3 cellular contexts compared by ENCODE assay signal in genomic region chr1:31856140-31856539, GRCh38.
TF ChIP-seq lines count a peak whose summit lies in the region.

No MANE protein-coding gene starts in this region.

TF ChIP-seq in SK-N-SH, 30 proteins besides CTCF, POLR2A, EP300 and RAD21 (continued from another document and continues in another):
- TF ChIP-seq, protein P1, sequence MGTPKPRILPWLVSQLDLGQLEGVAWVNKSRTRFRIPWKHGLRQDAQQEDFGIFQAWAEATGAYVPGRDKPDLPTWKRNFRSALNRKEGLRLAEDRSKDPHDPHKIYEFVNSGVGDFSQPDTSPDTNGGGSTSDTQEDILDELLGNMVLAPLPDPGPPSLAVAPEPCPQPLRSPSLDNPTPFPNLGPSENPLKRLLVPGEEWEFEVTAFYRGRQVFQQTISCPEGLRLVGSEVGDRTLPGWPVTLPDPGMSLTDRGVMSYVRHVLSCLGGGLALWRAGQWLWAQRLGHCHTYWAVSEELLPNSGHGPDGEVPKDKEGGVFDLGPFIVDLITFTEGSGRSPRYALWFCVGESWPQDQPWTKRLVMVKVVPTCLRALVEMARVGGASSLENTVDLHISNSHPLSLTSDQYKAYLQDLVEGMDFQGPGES (IDR thresholded peaks at IDR 0.05; ENCODE audit: low read depth, low read length): no peak
- no peak for TF ChIP-seq JUND (IDR thresholded peaks at IDR 0.05)
- TF ChIP-seq CHD2 (IDR thresholded peaks at IDR 0.05; ENCODE audit: low read length, partially characterized antibody): no peak
- no peak for TF ChIP-seq POLR2AphosphoS5 (IDR thresholded peaks at IDR 0.05; ENCODE audit: low read depth, low read length)
- TF ChIP-seq, protein P2, sequence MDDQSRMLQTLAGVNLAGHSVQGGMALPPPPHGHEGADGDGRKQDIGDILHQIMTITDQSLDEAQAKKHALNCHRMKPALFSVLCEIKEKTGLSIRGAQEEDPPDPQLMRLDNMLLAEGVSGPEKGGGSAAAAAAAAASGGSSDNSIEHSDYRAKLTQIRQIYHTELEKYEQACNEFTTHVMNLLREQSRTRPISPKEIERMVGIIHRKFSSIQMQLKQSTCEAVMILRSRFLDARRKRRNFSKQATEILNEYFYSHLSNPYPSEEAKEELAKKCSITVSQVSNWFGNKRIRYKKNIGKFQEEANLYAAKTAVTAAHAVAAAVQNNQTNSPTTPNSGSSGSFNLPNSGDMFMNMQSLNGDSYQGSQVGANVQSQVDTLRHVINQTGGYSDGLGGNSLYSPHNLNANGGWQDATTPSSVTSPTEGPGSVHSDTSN (IDR thresholded peaks at IDR 0.05): no peak
- TF ChIP-seq RFX5 (IDR thresholded peaks at IDR 0.05; ENCODE audit: low read length): no peak
- TF ChIP-seq USF1 (IDR thresholded peaks at IDR 0.05; ENCODE audit: borderline replicate concordance, low read depth): no peak
- no peak for TF ChIP-seq ELF1 (IDR thresholded peaks at IDR 0.05)
- no peak for TF ChIP-seq GABPA (IDR thresholded peaks at IDR 0.05; ENCODE audit: low read depth)
- no peak for TF ChIP-seq MXI1 (IDR thresholded peaks at IDR 0.05; ENCODE audit: low read depth, low read length)
- no peak for TF ChIP-seq TAF1 (IDR thresholded peaks at IDR 0.05; ENCODE audit: borderline replicate concordance, low read depth, low read length)
- no peak for TF ChIP-seq REST (IDR thresholded peaks at IDR 0.05; ENCODE audit: low read depth, low read length)

TF ChIP-seq in SK-N-SH treated with all-trans-retinoic acid at 6 μM for 48 hours, 23 proteins besides CTCF, POLR2A, EP300 and RAD21:
- TF ChIP-seq, protein P3, sequence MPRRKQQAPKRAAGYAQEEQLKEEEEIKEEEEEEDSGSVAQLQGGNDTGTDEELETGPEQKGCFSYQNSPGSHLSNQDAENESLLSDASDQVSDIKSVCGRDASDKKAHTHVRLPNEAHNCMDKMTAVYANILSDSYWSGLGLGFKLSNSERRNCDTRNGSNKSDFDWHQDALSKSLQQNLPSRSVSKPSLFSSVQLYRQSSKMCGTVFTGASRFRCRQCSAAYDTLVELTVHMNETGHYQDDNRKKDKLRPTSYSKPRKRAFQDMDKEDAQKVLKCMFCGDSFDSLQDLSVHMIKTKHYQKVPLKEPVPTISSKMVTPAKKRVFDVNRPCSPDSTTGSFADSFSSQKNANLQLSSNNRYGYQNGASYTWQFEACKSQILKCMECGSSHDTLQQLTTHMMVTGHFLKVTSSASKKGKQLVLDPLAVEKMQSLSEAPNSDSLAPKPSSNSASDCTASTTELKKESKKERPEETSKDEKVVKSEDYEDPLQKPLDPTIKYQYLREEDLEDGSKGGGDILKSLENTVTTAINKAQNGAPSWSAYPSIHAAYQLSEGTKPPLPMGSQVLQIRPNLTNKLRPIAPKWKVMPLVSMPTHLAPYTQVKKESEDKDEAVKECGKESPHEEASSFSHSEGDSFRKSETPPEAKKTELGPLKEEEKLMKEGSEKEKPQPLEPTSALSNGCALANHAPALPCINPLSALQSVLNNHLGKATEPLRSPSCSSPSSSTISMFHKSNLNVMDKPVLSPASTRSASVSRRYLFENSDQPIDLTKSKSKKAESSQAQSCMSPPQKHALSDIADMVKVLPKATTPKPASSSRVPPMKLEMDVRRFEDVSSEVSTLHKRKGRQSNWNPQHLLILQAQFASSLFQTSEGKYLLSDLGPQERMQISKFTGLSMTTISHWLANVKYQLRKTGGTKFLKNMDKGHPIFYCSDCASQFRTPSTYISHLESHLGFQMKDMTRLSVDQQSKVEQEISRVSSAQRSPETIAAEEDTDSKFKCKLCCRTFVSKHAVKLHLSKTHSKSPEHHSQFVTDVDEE (CRISPR knock-in tag; IDR thresholded peaks at IDR 0.05): no peak
- TF ChIP-seq SNAI2 (CRISPR knock-in tag; IDR thresholded peaks at IDR 0.05) (no peak), ZFP30 (CRISPR knock-in tag; IDR thresholded peaks at IDR 0.05) (no peak), GLIS3 (CRISPR knock-in tag; IDR thresholded peaks at IDR 0.05) (no peak), OSR1 (CRISPR knock-in tag; IDR thresholded peaks at IDR 0.05) (no peak)

TF ChIP-seq in K562, 482 proteins besides CTCF, POLR2A, EP300 and RAD21 (continued from another document):
- no peak for TF ChIP-seq CREB3 (tag; conservative IDR thresholded peaks at IDR 0.05; ENCODE audit: low read depth)
